1 cellular context compared by ENCODE assay signal in genomic region chr1:205321109-205321958, GRCh38.
TF ChIP-seq lines count a peak whose summit lies in the region.

NUAK2 (minus strand) TSS chr1:205321745; CDS start chr1:205321628, 117 bp downstream.

TF ChIP-seq in K562, 482 proteins besides CTCF, POLR2A, EP300 and RAD21 (continued from another document and continues in another):
- TF ChIP-seq BCLAF1 (IDR thresholded peaks at IDR 0.05; ENCODE audit: borderline replicate concordance in 1 of 2, control insufficient read depth in 1 of 2, low read depth in 2 of 2, low read length in 1 of 2) (no peak), ZNF41 (CRISPR knock-in tag; conservative IDR thresholded peaks at IDR 0.05) (no peak), ATF1 (CRISPR knock-in tag; IDR thresholded peaks at IDR 0.05) (no peak), ATF1 (tag; IDR thresholded peaks at IDR 0.05) (peak; percentile 64), ZNF551 (CRISPR knock-in tag; IDR thresholded peaks at IDR 0.05) (no peak), E2F6 (IDR thresholded peaks at IDR 0.05; ENCODE audit: borderline replicate concordance in 1 of 2, extremely low read depth in 1 of 2, insufficient read depth in 1 of 2, insufficient read length in 1 of 2, low read depth in 1 of 2, low read length in 1 of 2, poor library complexity in 1 of 2, severe bottlenecking in 1 of 2) (peak; percentile 86 to 98), TFAP4 (CRISPR knock-in tag; IDR thresholded peaks at IDR 0.05; ENCODE audit: borderline replicate concordance) (peak; percentile 48; the same call in 1 of the 2 replicates), E2F3 (CRISPR knock-in tag; IDR thresholded peaks at IDR 0.05) (0 out of 2 replicates have a peak, but pooled peaks have one; percentile 15), ETS1 (conservative IDR thresholded peaks at IDR 0.05; ENCODE audit: control insufficient read depth, low read depth, low read length) (no peak; the same call in 1 of the 2 replicates), ZNF3 (CRISPR knock-in tag; IDR thresholded peaks at IDR 0.05) (no peak), ZNF184 (CRISPR knock-in tag; IDR thresholded peaks at IDR 0.05) (no peak), PKNOX1 (IDR thresholded peaks at IDR 0.05) (no peak), NRF1 (conservative IDR thresholded peaks at IDR 0.05 in 1 of 2, IDR thresholded peaks at IDR 0.05 in 1 of 2) (peak; percentile 57 to 67), ZNF76 (CRISPR knock-in tag; IDR thresholded peaks at IDR 0.05; ENCODE audit: borderline replicate concordance) (no peak), BACH1 (tag; IDR thresholded peaks at IDR 0.05) (no peak), HCFC1 (IDR thresholded peaks at IDR 0.05; ENCODE audit: low read depth, low read length) (no peak), NR3C1 (CRISPR knock-in tag; IDR thresholded peaks at IDR 0.05) (peak; percentile 91), XRCC3 (IDR thresholded peaks at IDR 0.05) (no peak), KHSRP (IDR thresholded peaks at IDR 0.05) (no peak), SRSF9 (IDR thresholded peaks at IDR 0.05; ENCODE audit: borderline replicate concordance, low read depth, low read length) (no peak), KAT7 (CRISPR knock-in tag; IDR thresholded peaks at IDR 0.05; ENCODE audit: borderline replicate concordance) (no peak; the same call in 1 of the 2 replicates), IFI16 (CRISPR knock-in tag; IDR thresholded peaks at IDR 0.05) (no peak), MAFF (IDR thresholded peaks at IDR 0.05; ENCODE audit: low read length) (no peak), ZKSCAN3 (CRISPR knock-in tag; IDR thresholded peaks at IDR 0.05) (no peak), SREBF2 (CRISPR knock-in tag; IDR thresholded peaks at IDR 0.05) (no peak), CBFA2T2 (conservative IDR thresholded peaks at IDR 0.05) (no peak), ZNF263 (CRISPR knock-in tag; IDR thresholded peaks at IDR 0.05; ENCODE audit: borderline replicate concordance) (peak; percentile 67; the same call in 1 of the 2 replicates), USF1 (CRISPR knock-in tag; IDR thresholded peaks at IDR 0.05) (peak; percentile 88), ZNF655 (CRISPR knock-in tag; IDR thresholded peaks at IDR 0.05) (no peak), MLX (CRISPR knock-in tag; conservative IDR thresholded peaks at IDR 0.05) (no peak), TCFL5 (CRISPR knock-in tag; conservative IDR thresholded peaks at IDR 0.05) (no peak), THAP12 (CRISPR knock-in tag; IDR thresholded peaks at IDR 0.05) (no peak), ZNF121 (CRISPR knock-in tag; conservative IDR thresholded peaks at IDR 0.05) (no peak), ASH1L (IDR thresholded peaks at IDR 0.05; ENCODE audit: borderline replicate concordance, low read depth, partially characterized antibody) (no peak), ZNF592 (IDR thresholded peaks at IDR 0.05) (no peak), E2F5 (CRISPR knock-in tag; IDR thresholded peaks at IDR 0.05) (peak; percentile 97), ZNF197 (CRISPR knock-in tag; IDR thresholded peaks at IDR 0.05; ENCODE audit: low read depth) (no peak), NFATC3 (IDR thresholded peaks at IDR 0.05) (no peak), MCM3 (IDR thresholded peaks at IDR 0.05) (no peak), KLF13 (tag; IDR thresholded peaks at IDR 0.05; ENCODE audit: borderline replicate concordance, low read depth) (no peak), ZEB2 (IDR thresholded peaks at IDR 0.05) (no peak), ARID1B (IDR thresholded peaks at IDR 0.05) (no peak), E2F1 (CRISPR knock-in tag; IDR thresholded peaks at IDR 0.05) (peak; percentile 75; the same call in 1 of the 2 replicates), ZNF133 (CRISPR knock-in tag; IDR thresholded peaks at IDR 0.05) (no peak), ZNF146 (CRISPR knock-in tag; IDR thresholded peaks at IDR 0.05; ENCODE audit: unreplicated experiment) (no peak), TSC22D4 (tag; IDR thresholded peaks at IDR 0.05) (no peak), TBL1XR1 (IDR thresholded peaks at IDR 0.05; ENCODE audit: low read length in 2 of 2) (no peak), HNRNPL (IDR thresholded peaks at IDR 0.05; ENCODE audit: low read depth, low read length) (no peak), SETDB1 (IDR thresholded peaks at IDR 0.05; ENCODE audit: low read length) (no peak)
